Comparison of ENCODE assay signal across 8 cellular contexts in the genomic region with DNA sequence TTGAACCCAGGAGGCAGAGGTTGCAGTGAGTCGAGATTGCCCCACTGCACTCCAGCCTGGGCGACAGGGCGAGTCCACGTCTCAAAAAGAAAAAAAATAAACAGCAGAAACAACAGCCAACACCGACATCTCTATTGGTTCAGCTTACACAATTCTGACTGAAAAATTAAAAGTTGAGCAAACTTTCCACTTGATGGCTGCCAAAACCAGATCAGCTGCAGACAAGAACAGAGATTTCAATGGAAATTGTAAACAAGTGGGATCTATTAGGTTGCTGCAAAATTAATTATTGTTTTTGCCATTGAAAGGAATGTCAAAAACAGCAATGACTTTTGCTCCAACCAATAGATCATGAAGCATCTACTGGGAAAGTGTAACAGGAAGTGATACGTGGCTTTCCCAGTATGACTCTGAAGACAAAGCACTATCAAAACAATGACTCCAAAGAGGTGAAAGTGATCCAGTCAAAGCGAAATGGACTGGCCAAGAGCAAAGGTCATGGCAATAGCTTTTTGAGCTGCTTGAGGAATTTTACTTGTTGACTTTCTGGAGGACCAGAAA. TPM values are rescaled to one million over a fixed set of nuclear protein-coding genes. Genes with fewer than 3 reads are reported as not detected.
DNase-seq lines count a peak whose midpoint lies in the region; ATAC-seq lines count a peak whose summit lies in the region.
"Had no signal": no experiment of that assay in that cellular context is flagged by ENCODE, and none has a peak within 500 bp of the region (broad histone marks: within the 10 kb centered on the region; RNA-seq: fewer than 3 reads in every experiment).

No MANE protein-coding gene starts in this region.

- peak; percentile 63 for ATAC-seq in HG02610 (IDR thresholded peaks at IDR 0.05; ENCODE audit: unreplicated experiment)

- peak; percentile 6 for DNase-seq in A172 (ENCODE audit: low spot score)
- peak; percentile 30 for DNase-seq in fibroblast of peridontal ligament (ENCODE audit: extremely low read depth)
- no peak for DNase-seq in pons (ENCODE audit: low spot score)
- DNase-seq in stimulated activated CD4-positive, alpha-beta T cell treated with anti-CD3 and anti-CD28 coated beads, Interleukin-4, amount 100 ng/mL, for 1 hour, result no peak
- DNase-seq in NCI-H1436 (lab: John Stamatoyannopoulos, UW), result no peak
- DNase-seq: immature natural killer cell, NCI-H2081 had no signal

RNA-seq across cellular contexts. Expression of gene UPF3B, which starts 26.3 kb away (rescaled TPM):
- 1.8 and 2.3 TPM in 2 replicates for total RNA-seq in A172 (2014; rRNA removed; shearing (Covaris generic))

RNA-seq across cellular contexts. Expression of gene RPL39, which starts 35.0 kb away (rescaled TPM):
- 1,038 and 3,069 TPM in 2 replicates for total RNA-seq in A172 (2014; rRNA removed; shearing (Covaris generic))

RNA-seq across cellular contexts. Expression of gene RNF113A, which starts 45.1 kb away (rescaled TPM):
- 6.6 and 7.8 TPM in 2 replicates for total RNA-seq in A172 (2014; rRNA removed; shearing (Covaris generic))

RNA-seq across cellular contexts. Expression of gene NDUFA1, which starts 45.2 kb away (rescaled TPM):
- 55.7 and 60.9 TPM in 2 replicates for total RNA-seq in A172 (2014; rRNA removed; shearing (Covaris generic))

Comparison
In these comparisons a context has a peak if more than half of its experiments do, and no peak if none do; other contexts are left out.
1. DNase-seq: peak in A172 (single experiment) and fibroblast of peridontal ligament (single experiment); none in pons (single experiment), stimulated activated CD4-positive, alpha-beta T cell treated with anti-CD3 and anti-CD28 coated beads, Interleukin-4, amount 100 ng/mL, for 1 hour (single experiment) and NCI-H1436 (single experiment).